ENCODE assay signal across 19 cellular contexts in genomic region chr4:153022233-153022632, GRCh38.
DNase-seq lines count a peak whose midpoint lies in the region; ATAC-seq and TF ChIP-seq lines count a peak whose summit lies in the region.
"Had no signal": no experiment of that assay in that cellular context is flagged by ENCODE, and none has a peak within 500 bp of the region (broad histone marks: within the 10 kb centered on the region; RNA-seq: fewer than 3 reads in every experiment).

No MANE protein-coding gene starts in this region.

- peaks cover 2% of the 10 kb centered on the region for H3K27me3 Mint-ChIP-seq in activated CD4-positive, alpha-beta T cell treated with anti-CD3 and anti-CD28 coated beads for 36 hours

- no peak overlapping the region for H3K4ac ChIP-seq in mesendoderm (ENCODE audit: low read depth, low read length)

- intact Hi-C loops in spleen (cut with DNase I; ENCODE audit: low total_unique reads): no loop called here
- intact Hi-C loops in activated CD4-positive, alpha-beta T cell treated with anti-CD3 and anti-CD28 coated beads for 36 hours (cut with DNase I, micrococcal nuclease): no loop called here

- WGBS in mesendoderm (ENCODE audit: extremely low coverage, insufficient coverage, low lambda C conversion rate): no CpG with 5 or more reads among the region's 11 CpGs
- 78 to 92% (median 81%) methylated on average over 11 of the region's 11 CpGs for WGBS in spleen, 5 donors

- no peak overlapping the region for H2BK15ac ChIP-seq in mesendoderm (replicated peaks; ENCODE audit: low read depth)

- no peaks in the 10 kb centered on the region for H3K4me1 ChIP-seq in mesendoderm (ENCODE audit: control insufficient read depth, low read depth, low read length)
- no peaks in the 10 kb centered on the region for H3K4me1 ChIP-seq in spleen
- H3K4me1 ChIP-seq: gastrocnemius medialis, testis had no signal

- no peak overlapping the region for H4K8ac ChIP-seq in mesendoderm (ENCODE audit: low read depth, low read length)

- POLR2A ChIA-PET in activated CD4-positive, alpha-beta T cell treated with anti-CD3 and anti-CD28 coated beads for 36 hours (lab: Charles Lee): no interaction called here

- H3K4me3 ChIP-seq in mesendoderm (ENCODE audit: low read length): no peak overlapping the region
- no peak overlapping the region for H3K4me3 ChIP-seq in spleen
- H3K4me3 ChIP-seq: gastrocnemius medialis, skin epidermis, testis had no signal

- no peak for TF ChIP-seq CTCF in spleen (IDR thresholded peaks at IDR 0.05 in 8 of 11, conservative IDR thresholded peaks at IDR 0.05 in 3 of 11)

- DNase-seq in DMS153 treated with DMSO at 0.1 percent for 48 hours (lab: John Stamatoyannopoulos, UW; ENCODE audit: unreplicated experiment) (peak; percentile 48), NCI-H128 (lab: John Stamatoyannopoulos, UW; ENCODE audit: unreplicated experiment) (peak; percentile 51), NCI-H526 (lab: John Stamatoyannopoulos, UW) (peak; percentile 79 to 87), mesendoderm (no peak), spleen (no peak), LoVo (ENCODE audit: low spot score) (no peak)
- no peak for DNase-seq in activated CD4-positive, alpha-beta T cell treated with anti-CD3 and anti-CD28 coated beads for 36 hours
- DNase-seq: activated CD4-positive, alpha-beta T cell treated with anti-CD3 and anti-CD28 coated beads, Interleukin-2, amount 50 U/mL, for 48 hours; activated naive CD8-positive, alpha-beta T cell treated with anti-CD3 and anti-CD28 coated beads, Interleukin-2, amount 10 ng/mL, durations not matched to agents 7 days and 5 days; activated T-cell treated with anti-CD3 and anti-CD28 coated beads, Interleukin-2, amount 50 U/mL, for 1 hour; dermis blood vessel endothelial cell; gastrocnemius medialis; MV-4-11; NK-92 treated with Interleukin-12 subunit alpha and Interleukin-12 subunit beta, amount 100 ng/mL, for 24 hours; RPMI8226; testis had no signal

- no peak overlapping the region for H3K4me3 Mint-ChIP-seq in activated CD4-positive, alpha-beta T cell treated with anti-CD3 and anti-CD28 coated beads for 36 hours
- H3K4me3 Mint-ChIP-seq: activated naive CD8-positive, alpha-beta T cell treated with anti-CD3 and anti-CD28 coated beads, Interleukin-2, amount 10 ng/mL, durations not matched to agents 7 days and 5 days had no signal

- no peaks in the 10 kb centered on the region for H3K9me3 Mint-ChIP-seq in activated CD4-positive, alpha-beta T cell treated with anti-CD3 and anti-CD28 coated beads for 36 hours (ENCODE audit: low read depth)
- H3K9me3 Mint-ChIP-seq: activated naive CD8-positive, alpha-beta T cell treated with anti-CD3 and anti-CD28 coated beads, Interleukin-2, amount 10 ng/mL, durations not matched to agents 7 days and 5 days had no signal

- peaks cover 0 to under 1% (median 0%) of the 10 kb centered on the region in 8 donors for H3K9me3 ChIP-seq in spleen
- H3K9me3 ChIP-seq: gastrocnemius medialis, testis had no signal

- no peak overlapping the region for H2BK5ac ChIP-seq in mesendoderm (ENCODE audit: low read length)

- H3K27me3 ChIP-seq in mesendoderm (ENCODE audit: insufficient read depth, low read length, poor library complexity) (no peaks in the 10 kb centered on the region), spleen (replicated peaks in 1 of 7) (peaks cover 0 to 3% (median 0%) of the 10 kb centered on the region in 7 donors)
- H3K27me3 ChIP-seq: testis had no signal

- no peaks in the 10 kb centered on the region for H3K79me1 ChIP-seq in mesendoderm (ENCODE audit: low read length)

- no peak overlapping the region for H3K18ac ChIP-seq in mesendoderm (ENCODE audit: low read length)

- TF ChIP-seq POLR2A in spleen (IDR thresholded peaks at IDR 0.05): no peak

- H4K5ac ChIP-seq in mesendoderm (ENCODE audit: low read length): no peak overlapping the region

- peak overlapping the region; percentile 70 for H3K23ac ChIP-seq in mesendoderm (ENCODE audit: low read length)

- no peak overlapping the region for H3K4me2 ChIP-seq in mesendoderm (ENCODE audit: low read length)

- no peak overlapping the region for H2AK5ac ChIP-seq in mesendoderm (ENCODE audit: low read length)

- no peaks in the 10 kb centered on the region for H3K36me3 Mint-ChIP-seq in activated CD4-positive, alpha-beta T cell treated with anti-CD3 and anti-CD28 coated beads for 36 hours (ENCODE audit: low read depth)
- H3K36me3 Mint-ChIP-seq: activated naive CD8-positive, alpha-beta T cell treated with anti-CD3 and anti-CD28 coated beads, Interleukin-2, amount 10 ng/mL, durations not matched to agents 7 days and 5 days had no signal

- peaks cover 11% of the 10 kb centered on the region for H3K4me1 Mint-ChIP-seq in activated CD4-positive, alpha-beta T cell treated with anti-CD3 and anti-CD28 coated beads for 36 hours

- H3K79me2 ChIP-seq in mesendoderm (ENCODE audit: control insufficient read depth, insufficient read depth, low read length): no peaks in the 10 kb centered on the region

- no peaks in the 10 kb centered on the region for H3K36me3 ChIP-seq in mesendoderm (ENCODE audit: control insufficient read depth, insufficient read depth, low read length)
- no peaks in the 10 kb centered on the region for H3K36me3 ChIP-seq in spleen
- H3K36me3 ChIP-seq: gastrocnemius medialis had no signal

- no peak for ATAC-seq in GM18868 (IDR thresholded peaks at IDR 0.05; ENCODE audit: unreplicated experiment)
- no peak for ATAC-seq in activated CD4-positive, alpha-beta T cell treated with anti-CD3 and anti-CD28 coated beads for 36 hours
- ATAC-seq: gastrocnemius medialis, left lobe of liver had no signal

- CTCF ChIA-PET in activated CD4-positive, alpha-beta T cell treated with anti-CD3 and anti-CD28 coated beads for 36 hours (lab: Charles Lee): interaction anchor here (1.2 kb wide), 1 partner anchor 173 kb away, joined by 3 read pairs; no protein-coding TSS in a partner anchor

- no peak overlapping the region for H3K9ac ChIP-seq in mesendoderm (ENCODE audit: low read length)

- no peak overlapping the region for H3K56ac ChIP-seq in mesendoderm (ENCODE audit: low read length)

- H3K27ac ChIP-seq in mesendoderm (ENCODE audit: low read depth, low read length) (no peak overlapping the region), spleen (no peak overlapping the region)
- H3K27ac ChIP-seq: gastrocnemius medialis, testis had no signal

- H2BK120ac ChIP-seq in mesendoderm (ENCODE audit: low read depth, low read length): no peak overlapping the region

- no peak overlapping the region for H3K27ac Mint-ChIP-seq in activated CD4-positive, alpha-beta T cell treated with anti-CD3 and anti-CD28 coated beads for 36 hours
- H3K27ac Mint-ChIP-seq: activated naive CD8-positive, alpha-beta T cell treated with anti-CD3 and anti-CD28 coated beads, Interleukin-2, amount 10 ng/mL, durations not matched to agents 7 days and 5 days had no signal

Comparison
In these comparisons a context has a peak if more than half of its experiments do, and no peak if none do; other contexts are left out.
1. DNase-seq: peak in DMS153 treated with DMSO at 0.1 percent for 48 hours (single experiment), NCI-H128 (single experiment) and NCI-H526 (2 of 2); none in mesendoderm (single experiment), spleen (single experiment), activated CD4-positive, alpha-beta T cell treated with anti-CD3 and anti-CD28 coated beads for 36 hours (single experiment) and LoVo (single experiment).